Comparison of ENCODE assay signal across 12 cellular contexts in genomic region chr14:53542692-53543091, GRCh38.
A peak's percentile ranks its signal among the peaks of the same experiment; 100 is the strongest.
DNase-seq lines count a peak whose midpoint lies in the region; ATAC-seq, FAIRE-seq and TF ChIP-seq lines count a peak whose summit lies in the region.
"Had no signal": no experiment of that assay in that cellular context is flagged by ENCODE, and none has a peak within 500 bp of the region (broad histone marks: within the 10 kb centered on the region; RNA-seq: fewer than 3 reads in every experiment).

No MANE protein-coding gene starts in this region.

- H3K4me3 ChIP-seq in adipocyte (ENCODE audit: low read length) (no peak overlapping the region), HepG2 (replicated peaks in 1 of 3; ENCODE audit: insufficient read depth in 1 of 3, low read depth in 2 of 3, low read length in 3 of 3) (no peak overlapping the region), lower lobe of right lung (no peak overlapping the region)

- TF ChIP-seq RAD21 in HepG2 (CRISPR knock-in tag; IDR thresholded peaks at IDR 0.05): no peak

- H3K4me1 ChIP-seq in adipocyte (ENCODE audit: control insufficient read depth, insufficient read depth, low read length) (peaks cover 36% of the 10 kb centered on the region), HepG2 (ENCODE audit: insufficient read depth, low read length) (peaks cover 15% of the 10 kb centered on the region), lower lobe of right lung (peaks cover 31% of the 10 kb centered on the region)

- H3K4me3 Mint-ChIP-seq in activated CD8-positive, alpha-beta T cell treated with anti-CD3 and anti-CD28 coated beads for 36 hours: no peak overlapping the region
- H3K4me3 Mint-ChIP-seq in immature natural killer cell: no peak overlapping the region
- H3K4me3 Mint-ChIP-seq: effector memory CD8-positive, alpha-beta T cell had no signal

- intact Hi-C loops in HepG2 (cut with micrococcal nuclease; ENCODE audit: unreplicated experiment) (no loop called here), lower lobe of right lung (cut with DNase I) (no loop called here)
- intact Hi-C loops in activated CD8-positive, alpha-beta T cell treated with anti-CD3 and anti-CD28 coated beads for 36 hours (cut with micrococcal nuclease): loop anchor here (10.0 kb wide), 1 partner anchor 802 kb away; no protein-coding TSS in a partner anchor

- no TSS peak for BruUV-seq in HepG2 (replicated peaks; lab: Mats Ljungman, UMichigan)

- H3K9ac ChIP-seq in adipocyte (ENCODE audit: low read length) (no peak overlapping the region), HepG2 (ENCODE audit: insufficient read depth, low read depth, low read length) (no peak overlapping the region)

- H4K20me1 ChIP-seq in HepG2 (ENCODE audit: insufficient read depth, low read length): no peaks in the 10 kb centered on the region

- no peaks in the 10 kb centered on the region for H3K9me3 ChIP-seq in adipocyte (ENCODE audit: control insufficient read depth, low read length)
- H3K9me3 ChIP-seq in HepG2 (ENCODE audit: low read length): no peaks in the 10 kb centered on the region
- no peaks in the 10 kb centered on the region for H3K9me3 ChIP-seq in lower lobe of right lung

- CTCF ChIA-PET in HepG2 (lab: Yijun Ruan, JAX; ENCODE audit: low intra/inter-chr PET ratio, low total read pairs): no interaction called here
- CTCF ChIA-PET in activated CD8-positive, alpha-beta T cell treated with anti-CD3 and anti-CD28 coated beads for 36 hours (lab: Charles Lee): interaction anchor here (0.7 kb wide), 1 partner anchor 9 kb away, joined by 3 read pairs; no protein-coding TSS in a partner anchor

- 76% methylated on average over 3 of the region's 3 CpGs for WGBS in HepG2 (ENCODE audit: low lambda C conversion rate)

- H3K4me1 Mint-ChIP-seq in activated CD8-positive, alpha-beta T cell treated with anti-CD3 and anti-CD28 coated beads for 36 hours (ENCODE audit: low read depth): no peaks in the 10 kb centered on the region
- no peaks in the 10 kb centered on the region for H3K4me1 Mint-ChIP-seq in immature natural killer cell

- TF ChIP-seq POLR2A in HepG2 (IDR thresholded peaks at IDR 0.05; ENCODE audit: insufficient read depth in 1 of 2, low read depth in 2 of 2, low read length in 2 of 2): no peak

- DNase-seq in COLO829 (ENCODE audit: low spot score): peak; percentile 32
- DNase-seq in NCI-H1092 (lab: John Stamatoyannopoulos, UW): peak; percentile 77
- peak; percentile 27 for DNase-seq in adipocyte (ENCODE audit: low read depth)
- peak; percentile 44 for DNase-seq in HepG2 (ENCODE audit: low spot score)
- no peak for DNase-seq in activated CD8-positive, alpha-beta T cell treated with anti-CD3 and anti-CD28 coated beads for 36 hours
- no peak for DNase-seq in immature natural killer cell
- DNase-seq in lower lobe of right lung: no peak
- DNase-seq: activated T-cell treated with anti-CD3 and anti-CD28 coated beads for 4 hours; effector memory CD8-positive, alpha-beta T cell; small intestine; stimulated activated naive CD8-positive, alpha-beta T cell treated with anti-CD3 and anti-CD28 coated beads, Interleukin-15, Interleukin-2, amounts not matched to agents 100 U/mL and 50 U/mL, for 24 hours had no signal

- H3K27me3 Mint-ChIP-seq in activated CD8-positive, alpha-beta T cell treated with anti-CD3 and anti-CD28 coated beads for 36 hours: no peaks in the 10 kb centered on the region
- peaks cover 0 to 4% (median 2%) of the 10 kb centered on the region in 3 donors for H3K27me3 Mint-ChIP-seq in immature natural killer cell (ENCODE audit: low read depth in 3 of 3)
- H3K27me3 Mint-ChIP-seq: effector memory CD8-positive, alpha-beta T cell had no signal

- TF ChIP-seq EP300 in HepG2 (IDR thresholded peaks at IDR 0.05; ENCODE audit: low read depth in 2 of 2, low read length in 2 of 2) (no peak), HepG2 (CRISPR knock-in tag; IDR thresholded peaks at IDR 0.05; ENCODE audit: borderline replicate concordance) (no peak)

- no peaks in the 10 kb centered on the region for H3K27me3 ChIP-seq in adipocyte (replicated peaks; ENCODE audit: control insufficient read depth, insufficient read depth, low read length)
- no peaks in the 10 kb centered on the region for H3K27me3 ChIP-seq in HepG2 (ENCODE audit: control insufficient read depth in 1 of 2, insufficient read depth in 2 of 2, low read length in 2 of 2)
- H3K27me3 ChIP-seq in lower lobe of right lung (ENCODE audit: low read depth): no peaks in the 10 kb centered on the region

- H3K36me3 Mint-ChIP-seq in activated CD8-positive, alpha-beta T cell treated with anti-CD3 and anti-CD28 coated beads for 36 hours (ENCODE audit: low read depth): no peaks in the 10 kb centered on the region
- H3K36me3 Mint-ChIP-seq in immature natural killer cell: no peaks in the 10 kb centered on the region

- H3K36me3 ChIP-seq in adipocyte (ENCODE audit: control insufficient read depth, insufficient read depth, low read length, severe bottlenecking) (no peaks in the 10 kb centered on the region), HepG2 (replicated peaks in 1 of 2; ENCODE audit: control insufficient read depth in 1 of 2, insufficient read depth in 2 of 2, low read length in 2 of 2) (no peaks in the 10 kb centered on the region), lower lobe of right lung (no peaks in the 10 kb centered on the region)

- no peak overlapping the region for H3K27ac Mint-ChIP-seq in activated CD8-positive, alpha-beta T cell treated with anti-CD3 and anti-CD28 coated beads for 36 hours
- H3K27ac Mint-ChIP-seq in immature natural killer cell: no peak overlapping the region
- H3K27ac Mint-ChIP-seq: effector memory CD8-positive, alpha-beta T cell had no signal

- TF ChIP-seq CTCF in HepG2 (CRISPR knock-in tag; IDR thresholded peaks at IDR 0.05) (no peak), lower lobe of right lung (IDR thresholded peaks at IDR 0.05) (no peak)
- no peak for TF ChIP-seq CTCF in activated CD8-positive, alpha-beta T cell treated with anti-CD3 and anti-CD28 coated beads for 36 hours (IDR thresholded peaks at IDR 0.05)

- ATAC-seq in HepG2: no peak
- ATAC-seq in activated CD8-positive, alpha-beta T cell treated with anti-CD3 and anti-CD28 coated beads for 36 hours: no peak
- no peak for ATAC-seq in lower lobe of right lung
- no peak for ATAC-seq in HG03108 (IDR thresholded peaks at IDR 0.05; ENCODE audit: unreplicated experiment)
- ATAC-seq: effector memory CD8-positive, alpha-beta T cell; stimulated activated naive CD8-positive, alpha-beta T cell treated with anti-CD3 and anti-CD28 coated beads, Interleukin-15, Interleukin-2, amounts not matched to agents 100 U/mL and 50 U/mL, for 24 hours had no signal

- H3K27ac ChIP-seq in HepG2 (ENCODE audit: extremely low read length, insufficient read depth, low read length) (no peak overlapping the region), lower lobe of right lung (no peak overlapping the region)

- in situ Hi-C loops in HepG2 (cut with HindIII; ENCODE audit: extremely low pct_ligation_motif_present, low pct_unique_long_range_greater_than_20kb): loop anchor here (5.0 kb wide), 1 partner anchor 795 kb away; no protein-coding TSS in a partner anchor

- POLR2A ChIA-PET in HepG2 (lab: Yijun Ruan, JAX): no interaction called here
- POLR2A ChIA-PET in activated CD8-positive, alpha-beta T cell treated with anti-CD3 and anti-CD28 coated beads for 36 hours (lab: Charles Lee): no interaction called here

- no peak for FAIRE-seq in HepG2 (lab: Jason Lieb, UNC)
- FAIRE-seq: small intestine had no signal

- no peak overlapping the region for H2AFZ ChIP-seq in HepG2 (ENCODE audit: low read length)

- no peaks in the 10 kb centered on the region for H3K79me2 ChIP-seq in HepG2 (ENCODE audit: insufficient read depth, low read length)

- H3K9me3 Mint-ChIP-seq in activated CD8-positive, alpha-beta T cell treated with anti-CD3 and anti-CD28 coated beads for 36 hours: no peaks in the 10 kb centered on the region
- peaks cover 0 to 6% (median 0%) of the 10 kb centered on the region in 6 donors for H3K9me3 Mint-ChIP-seq in immature natural killer cell

- H3K4me2 ChIP-seq in HepG2 (ENCODE audit: low read depth, low read length): no peak overlapping the region

TF ChIP-seq in HepG2, 621 proteins besides CTCF, POLR2A, EP300 and RAD21:
- TF ChIP-seq NFIC (IDR thresholded peaks at IDR 0.05; ENCODE audit: low read length) (peak; percentile 58; the same call in 1 of the 2 replicates), HOMEZ (CRISPR knock-in tag; IDR thresholded peaks at IDR 0.05; ENCODE audit: low read depth) (0 out of 2 replicates have a peak, but pooled peaks have one; percentile 17), RFX3 (CRISPR knock-in tag; IDR thresholded peaks at IDR 0.05) (no peak), ZNF337 (CRISPR knock-in tag; IDR thresholded peaks at IDR 0.05; ENCODE audit: borderline replicate concordance, low read depth) (no peak), GABPA (IDR thresholded peaks at IDR 0.05; ENCODE audit: low read depth, low read length) (no peak), GABPA (CRISPR knock-in tag; IDR thresholded peaks at IDR 0.05; ENCODE audit: low read depth) (peak; percentile 54; the same call in 1 of the 2 replicates), SRSF4 (IDR thresholded peaks at IDR 0.05; ENCODE audit: low read depth, low read length, poor library complexity, severe bottlenecking) (no peak), THYN1 (CRISPR knock-in tag; IDR thresholded peaks at IDR 0.05; ENCODE audit: borderline replicate concordance, low read depth) (no peak)
TF ChIP-seq in HepG2: peak in this region for 3.

Comparison
In these comparisons a context has a peak if more than half of its experiments do, and no peak if none do; other contexts are left out.
1. DNase-seq: peak in COLO829 (single experiment), NCI-H1092 (single experiment), adipocyte (single experiment) and HepG2 (single experiment); none in activated CD8-positive, alpha-beta T cell treated with anti-CD3 and anti-CD28 coated beads for 36 hours (single experiment), immature natural killer cell (0 of 3) and lower lobe of right lung (single experiment).